Comparison of ENCODE assay signal across 17 cellular contexts in the genomic region with DNA sequence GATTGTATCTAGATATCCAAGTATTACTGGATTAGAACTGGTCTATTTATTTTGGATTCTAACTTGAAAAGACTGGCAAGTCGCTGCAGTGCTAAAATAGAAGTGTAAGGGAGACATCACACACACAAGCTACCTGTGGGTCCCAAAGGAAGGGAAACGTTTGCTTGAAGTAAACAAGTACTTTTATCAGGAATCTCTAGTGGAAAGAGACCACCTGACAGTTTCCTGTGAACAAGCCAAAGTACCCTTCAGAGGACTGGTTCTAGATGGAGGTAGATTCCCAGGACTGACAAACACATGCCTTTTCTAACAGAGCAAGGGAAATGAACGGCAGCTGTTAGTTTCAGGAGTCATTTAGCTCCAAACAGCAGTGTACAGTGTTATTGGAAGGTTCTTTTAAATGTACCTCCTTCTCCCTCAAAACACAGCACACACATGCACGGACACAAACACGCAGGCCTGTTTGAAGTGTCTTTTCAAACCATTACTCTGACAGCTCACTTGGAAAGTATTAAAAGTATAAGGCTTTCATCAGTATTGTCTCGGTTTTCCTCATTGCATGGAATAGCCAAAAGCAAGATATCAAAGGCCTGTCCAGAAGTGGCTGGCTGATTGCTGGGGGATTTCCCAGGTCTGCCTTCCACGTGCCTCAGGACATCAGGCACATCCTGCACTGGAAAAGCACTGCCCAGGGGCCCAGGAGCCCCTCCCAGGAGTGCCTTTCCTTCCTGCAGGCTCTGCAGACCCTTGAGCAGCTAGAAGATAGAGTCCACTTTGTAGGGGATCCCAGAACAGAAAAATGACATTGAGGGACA.
DNase-seq lines count a peak whose midpoint lies in the region; ATAC-seq and TF ChIP-seq lines count a peak whose summit lies in the region.
"Had no signal": no experiment of that assay in that cellular context is flagged by ENCODE, and none has a peak within 500 bp of the region (broad histone marks: within the 10 kb centered on the region; RNA-seq: fewer than 3 reads in every experiment).

No MANE protein-coding gene starts in this region.

- no peaks in the 10 kb centered on the region for H3K27me3 Mint-ChIP-seq in natural killer cell (ENCODE audit: low read depth in 2 of 2)
- H3K27me3 Mint-ChIP-seq: T-helper 17 cell had no signal

- DNase-seq in NCI-H1092 treated with DMSO at 0.1 percent for 48 hours (lab: John Stamatoyannopoulos, UW) (peak; percentile 42), NCI-H1092 (lab: John Stamatoyannopoulos, UW) (no peak), astrocyte of the hippocampus (ENCODE audit: low read depth, low spot score) (peak; percentile 39), caudate nucleus (lab: John Stamatoyannopoulos, UW) (no peak), natural killer cell (no peak)
- DNase-seq: activated CD4-positive, alpha-beta T cell treated with anti-CD3 and anti-CD28 coated beads, Interleukin-2, amount 50 U/mL, for 4 hours; heart left ventricle; left lung; NCI-H1930; PC-9; T-helper 17 cell; transverse colon had no signal

- H3K9ac ChIP-seq in neural cell (ENCODE audit: low read length): peak overlapping the region; percentile 34

- H3K36me3 ChIP-seq in neural cell (ENCODE audit: insufficient read depth, low read length): no peaks in the 10 kb centered on the region
- H3K36me3 ChIP-seq: left lung, transverse colon had no signal

- H3K79me2 ChIP-seq in neural cell (replicated peaks; ENCODE audit: insufficient read depth, low read length): no peaks in the 10 kb centered on the region

- no peak overlapping the region for H3K27ac Mint-ChIP-seq in natural killer cell
- H3K27ac Mint-ChIP-seq: activated T-helper 2 cell treated with anti-CD3 and anti-CD28 coated beads, Interferon-gamma antibody, Interleukin-2, Interleukin-4, amounts not matched to agents 10 μg/mL and 5 μg/mL and 100 μg/mL, durations not matched to agents 14 hours and 24 hours and 36 hours; T-helper 17 cell had no signal

- no peak for TF ChIP-seq EP300 in neural cell (conservative IDR thresholded peaks at IDR 0.05; ENCODE audit: poor library complexity, severe bottlenecking)

- no peaks in the 10 kb centered on the region for H3K9me3 Mint-ChIP-seq in natural killer cell
- H3K9me3 Mint-ChIP-seq: activated T-helper 2 cell treated with anti-CD3 and anti-CD28 coated beads, Interferon-gamma antibody, Interleukin-2, Interleukin-4, amounts not matched to agents 10 μg/mL and 5 μg/mL and 100 μg/mL, durations not matched to agents 14 hours and 24 hours and 36 hours had no signal

- no peak overlapping the region for H3K4me2 ChIP-seq in neural cell (ENCODE audit: low read length)
- H3K4me2 ChIP-seq: PC-9, smooth muscle cell had no signal

- TF ChIP-seq CTCF in neural cell (IDR thresholded peaks at IDR 0.05; ENCODE audit: poor library complexity, severe bottlenecking) (no peak), natural killer cell (IDR thresholded peaks at IDR 0.05) (no peak)

- no peak overlapping the region for H3K4me3 Mint-ChIP-seq in natural killer cell
- H3K4me3 Mint-ChIP-seq: T-helper 17 cell had no signal

- intact Hi-C loops in natural killer cell (cut with micrococcal nuclease): no loop called here

- no peaks in the 10 kb centered on the region for H3K9me3 ChIP-seq in neural cell (ENCODE audit: low read length)
- H3K9me3 ChIP-seq: left lung, transverse colon had no signal

- no peak overlapping the region for H3K4me3 ChIP-seq in neural cell (ENCODE audit: low read length)
- H3K4me3 ChIP-seq: heart left ventricle, left lung, PC-9, smooth muscle cell, transverse colon had no signal

- no peaks in the 10 kb centered on the region for H3K27me3 ChIP-seq in neural cell (ENCODE audit: insufficient read depth, low read depth, low read length)
- H3K27me3 ChIP-seq: heart left ventricle, left lung, transverse colon had no signal

- H3K27ac ChIP-seq in neural cell (ENCODE audit: low read length): peak overlapping the region; percentile 65
- no peak overlapping the region for H3K27ac ChIP-seq in caudate nucleus (ENCODE audit: low read depth, low read length)
- H3K27ac ChIP-seq: heart left ventricle, left lung, PC-9, transverse colon had no signal

- TF ChIP-seq RAD21 in neural cell (conservative IDR thresholded peaks at IDR 0.05): no peak

- no peak overlapping the region for H2AFZ ChIP-seq in neural cell (ENCODE audit: low read depth, low read length)
- H2AFZ ChIP-seq: PC-9 had no signal

- no peaks in the 10 kb centered on the region for H4K20me1 ChIP-seq in neural cell (ENCODE audit: insufficient read depth)

- no peaks in the 10 kb centered on the region for H3F3A ChIP-seq in neural cell (ENCODE audit: insufficient read depth, low read length, poor library complexity, severe bottlenecking)

- H3K4me1 Mint-ChIP-seq in natural killer cell: peaks cover 9 to 12% of the 10 kb centered on the region in 2 donors
- H3K4me1 Mint-ChIP-seq: T-helper 17 cell had no signal

- no peaks in the 10 kb centered on the region for H3K9me2 ChIP-seq in neural cell (ENCODE audit: insufficient read depth, low read length)

- ATAC-seq in HG02571 (IDR thresholded peaks at IDR 0.05; ENCODE audit: unreplicated experiment) (peak; percentile 54), HG02623 (IDR thresholded peaks at IDR 0.05; ENCODE audit: unreplicated experiment) (no peak), natural killer cell (no peak)
- ATAC-seq: heart left ventricle, left lung, T-helper 17 cell had no signal

- no peaks in the 10 kb centered on the region for H3K36me3 Mint-ChIP-seq in natural killer cell

TF ChIP-seq in neural cell, 6 proteins besides CTCF, POLR2A, EP300 and RAD21:
- TF ChIP-seq TAF1 (IDR thresholded peaks at IDR 0.05; ENCODE audit: low read depth) (no peak), POLR2AphosphoS5 (IDR thresholded peaks at IDR 0.05) (no peak), EZH2 (IDR thresholded peaks at IDR 0.05; ENCODE audit: borderline replicate concordance, insufficient read depth, low read length, poor library complexity, severe bottlenecking) (no peak), SMC3 (conservative IDR thresholded peaks at IDR 0.05; ENCODE audit: poor library complexity) (no peak), MXI1 (conservative IDR thresholded peaks at IDR 0.05; ENCODE audit: poor library complexity, severe bottlenecking) (no peak)
- TF ChIP-seq, protein P1, sequence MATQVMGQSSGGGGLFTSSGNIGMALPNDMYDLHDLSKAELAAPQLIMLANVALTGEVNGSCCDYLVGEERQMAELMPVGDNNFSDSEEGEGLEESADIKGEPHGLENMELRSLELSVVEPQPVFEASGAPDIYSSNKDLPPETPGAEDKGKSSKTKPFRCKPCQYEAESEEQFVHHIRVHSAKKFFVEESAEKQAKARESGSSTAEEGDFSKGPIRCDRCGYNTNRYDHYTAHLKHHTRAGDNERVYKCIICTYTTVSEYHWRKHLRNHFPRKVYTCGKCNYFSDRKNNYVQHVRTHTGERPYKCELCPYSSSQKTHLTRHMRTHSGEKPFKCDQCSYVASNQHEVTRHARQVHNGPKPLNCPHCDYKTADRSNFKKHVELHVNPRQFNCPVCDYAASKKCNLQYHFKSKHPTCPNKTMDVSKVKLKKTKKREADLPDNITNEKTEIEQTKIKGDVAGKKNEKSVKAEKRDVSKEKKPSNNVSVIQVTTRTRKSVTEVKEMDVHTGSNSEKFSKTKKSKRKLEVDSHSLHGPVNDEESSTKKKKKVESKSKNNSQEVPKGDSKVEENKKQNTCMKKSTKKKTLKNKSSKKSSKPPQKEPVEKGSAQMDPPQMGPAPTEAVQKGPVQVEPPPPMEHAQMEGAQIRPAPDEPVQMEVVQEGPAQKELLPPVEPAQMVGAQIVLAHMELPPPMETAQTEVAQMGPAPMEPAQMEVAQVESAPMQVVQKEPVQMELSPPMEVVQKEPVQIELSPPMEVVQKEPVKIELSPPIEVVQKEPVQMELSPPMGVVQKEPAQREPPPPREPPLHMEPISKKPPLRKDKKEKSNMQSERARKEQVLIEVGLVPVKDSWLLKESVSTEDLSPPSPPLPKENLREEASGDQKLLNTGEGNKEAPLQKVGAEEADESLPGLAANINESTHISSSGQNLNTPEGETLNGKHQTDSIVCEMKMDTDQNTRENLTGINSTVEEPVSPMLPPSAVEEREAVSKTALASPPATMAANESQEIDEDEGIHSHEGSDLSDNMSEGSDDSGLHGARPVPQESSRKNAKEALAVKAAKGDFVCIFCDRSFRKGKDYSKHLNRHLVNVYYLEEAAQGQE (IDR thresholded peaks at IDR 0.05; ENCODE audit: borderline replicate concordance): no peak

Comparison
In these comparisons a context has a peak if more than half of its experiments do, and no peak if none do; other contexts are left out.
1. DNase-seq: peak in NCI-H1092 treated with DMSO at 0.1 percent for 48 hours (single experiment) and astrocyte of the hippocampus (single experiment); none in NCI-H1092 (single experiment), caudate nucleus (0 of 61) and natural killer cell (single experiment).